In genomic region chr1:25922064-25922632, GRCh38 we compare ENCODE assay signal across 8 cellular contexts. TPM values are rescaled to one million over a fixed set of nuclear protein-coding genes. Genes with fewer than 3 reads are reported as not detected.
DNase-seq lines count a peak whose midpoint lies in the region; ATAC-seq, FAIRE-seq and TF ChIP-seq lines count a peak whose summit lies in the region.

No MANE protein-coding gene starts in this region.

- H3K9me3 ChIP-seq in cardiac muscle cell (ENCODE audit: low read depth) (no peaks in the 10 kb centered on the region), body of pancreas (no peaks in the 10 kb centered on the region), mesenchymal stem cell (ENCODE audit: control insufficient read depth, low read length) (no peaks in the 10 kb centered on the region), uterus (no peaks in the 10 kb centered on the region)

- H3K9ac ChIP-seq in mesenchymal stem cell (ENCODE audit: low read length): peak overlapping the region; percentile 71

- no peak for TF ChIP-seq POLR2A in body of pancreas (IDR thresholded peaks at IDR 0.05)
- no peak for TF ChIP-seq POLR2A in uterus (IDR thresholded peaks at IDR 0.05)
- no peak for TF ChIP-seq POLR2A in H54 (IDR thresholded peaks at IDR 0.05; ENCODE audit: low read depth, low read length)

- H2AFZ ChIP-seq in mesenchymal stem cell (ENCODE audit: low read depth, low read length): peak overlapping the region; percentile 95

- H3K4me1 ChIP-seq in cardiac muscle cell (ENCODE audit: low read depth) (peaks cover 24% of the 10 kb centered on the region), body of pancreas (peaks cover 17% of the 10 kb centered on the region), mesenchymal stem cell (ENCODE audit: control insufficient read depth, insufficient read depth, low read depth, low read length) (peaks cover 12% of the 10 kb centered on the region), uterus (peaks cover 0 to 4% of the 10 kb centered on the region in 2 donors)

- no peaks in the 10 kb centered on the region for H3K27me3 ChIP-seq in cardiac muscle cell
- H3K27me3 ChIP-seq in body of pancreas: no peaks in the 10 kb centered on the region
- peaks cover 6 to 14% of the 10 kb centered on the region in 2 experiments for H3K27me3 ChIP-seq in mesenchymal stem cell (ENCODE audit: control insufficient read depth in 1 of 2, insufficient read depth in 1 of 2, low read length in 2 of 2)
- H3K27me3 ChIP-seq in uterus: no peaks in the 10 kb centered on the region

- ATAC-seq in body of pancreas (no peak), GM21526 (IDR thresholded peaks at IDR 0.05; ENCODE audit: low FRiP score, unreplicated experiment) (no peak), left lobe of liver (no peak)

- peak overlapping the region; percentile 36 for H3K4me3 ChIP-seq in cardiac muscle cell
- no peak overlapping the region for H3K4me3 ChIP-seq in body of pancreas
- peak overlapping the region; percentile 58 to 79 for H3K4me3 ChIP-seq in mesenchymal stem cell (ENCODE audit: insufficient read depth in 1 of 2, low read depth in 1 of 2, low read length in 2 of 2)
- H3K4me3 ChIP-seq in uterus: peak overlapping the region; percentile 39 to 45

- H4K91ac ChIP-seq in mesenchymal stem cell (ENCODE audit: low read length): peak overlapping the region; percentile 76

- WGBS in body of pancreas, 2 donors: 37 to 48% methylated on average over 12 of the region's 12 CpGs
- WGBS in mesenchymal stem cell: 36% methylated on average over 12 of the region's 12 CpGs

- DNase-seq in cardiac muscle cell (ENCODE audit: low read depth in 1 of 2, low spot score in 1 of 2) (no peak), cardiac septum (ENCODE audit: low spot score) (no peak), body of pancreas (no peak), mesenchymal stem cell (no peak), uterus (no peak), H54 (ENCODE audit: insufficient read length, low spot score) (no peak), left lobe of liver (ENCODE audit: low spot score) (no peak)

- peak overlapping the region; percentile 45 to 82 for H3K18ac ChIP-seq in mesenchymal stem cell (ENCODE audit: low read depth in 1 of 2, low read length in 2 of 2)

- H2BK12ac ChIP-seq in mesenchymal stem cell (ENCODE audit: low read length in 2 of 2): peak overlapping the region in 1 of 2 experiments; percentile 61

- peak overlapping the region; percentile 79 for H4K8ac ChIP-seq in mesenchymal stem cell (ENCODE audit: low read length)

- no peaks in the 10 kb centered on the region for H3K79me1 ChIP-seq in mesenchymal stem cell (replicated peaks; ENCODE audit: low read length, poor library complexity, severe bottlenecking)

- intact Hi-C loops in cardiac septum (cut with DNase I): loop anchor here (5.0 kb wide), 1 partner anchor 75 kb away; the partner anchor contains the start of gene PAFAH2
- intact Hi-C loops in body of pancreas (cut with DNase I): no loop called here
- intact Hi-C loops in uterus (cut with DNase I; ENCODE audit: low total_unique reads): no loop called here

- peak overlapping the region; percentile 41 for H2BK15ac ChIP-seq in mesenchymal stem cell (ENCODE audit: low read depth, poor library complexity, severe bottlenecking)

- no peak for TF ChIP-seq CTCF in cardiac muscle cell (IDR thresholded peaks at IDR 0.05; ENCODE audit: low read depth, low read length)
- no peak for TF ChIP-seq CTCF in body of pancreas (IDR thresholded peaks at IDR 0.05)
- TF ChIP-seq CTCF in uterus (IDR thresholded peaks at IDR 0.05): no peak

- H3K27ac ChIP-seq in cardiac muscle cell (no peak overlapping the region), body of pancreas (peak overlapping the region; percentile 4 to 78 (median 40)), mesenchymal stem cell (ENCODE audit: low read length, poor library complexity, severe bottlenecking) (peak overlapping the region; percentile 36), uterus (peak overlapping the region; percentile 81 to 84)

- H2BK120ac ChIP-seq in mesenchymal stem cell (ENCODE audit: low read depth, low read length): peak overlapping the region; percentile 66

- H3K23ac ChIP-seq in mesenchymal stem cell (ENCODE audit: low read length in 2 of 2): peak overlapping the region in 1 of 2 experiments; percentile 36

- no peak for FAIRE-seq in H54 (lab: Jason Lieb, UNC)

- H2BK5ac ChIP-seq in mesenchymal stem cell (ENCODE audit: low read depth, low read length, poor library complexity, severe bottlenecking): no peak overlapping the region

- peak overlapping the region in 1 of 2 experiments; percentile 58 for H3K14ac ChIP-seq in mesenchymal stem cell (ENCODE audit: low read length in 2 of 2)

- H3K36me3 ChIP-seq in cardiac muscle cell (no peaks in the 10 kb centered on the region), body of pancreas (replicated peaks in 1 of 2; ENCODE audit: insufficient read depth in 1 of 2, low read depth in 2 of 2) (no peaks in the 10 kb centered on the region), mesenchymal stem cell (ENCODE audit: control insufficient read depth in 1 of 2, insufficient read depth in 2 of 2, low read depth in 1 of 2, low read length in 2 of 2) (no peaks in the 10 kb centered on the region), uterus (no peaks in the 10 kb centered on the region)

- H3K4me2 ChIP-seq in mesenchymal stem cell (ENCODE audit: low read length, poor library complexity, severe bottlenecking): peak overlapping the region; percentile 96

- H3K4ac ChIP-seq in mesenchymal stem cell (ENCODE audit: low read depth in 1 of 2, low read length in 2 of 2): peak overlapping the region in 1 of 2 experiments; percentile 64

- H2AK5ac ChIP-seq in mesenchymal stem cell (ENCODE audit: low read length, severe bottlenecking): peak overlapping the region; percentile 57

RNA-seq across cellular contexts. Expression of gene STMN1, which starts 15.9 kb away (rescaled TPM):
- total RNA-seq in cardiac muscle cell (225 and 572 TPM in 2 replicates), cardiac septum (55.4 TPM), body of pancreas (10 to 100 TPM in 1 of 2 donors, 1 to 10 TPM in 1; 6.3 to 11.4 TPM), uterus (100 to 1,000 TPM in 1 of 4 donors, 10 to 100 TPM in 3; 34.6 to 100 (median 78.2) TPM), left lobe of liver (5.2 TPM)
- polyA plus RNA-seq in cardiac muscle cell: 943 and 1,052 TPM in 2 replicates
- polyA plus RNA-seq in mesenchymal stem cell (2013, experiment 1 of 2): 158 TPM
- polyA plus RNA-seq in mesenchymal stem cell (2013, experiment 2 of 2): 158 TPM

RNA-seq across cellular contexts. Expression of gene PAQR7, which starts 46.6 kb away (rescaled TPM):
- total RNA-seq in cardiac muscle cell: 10.7 and 12.5 TPM in 2 replicates
- polyA plus RNA-seq in cardiac muscle cell: 2.1 and 3.1 TPM in 2 replicates
- 2.4 TPM for total RNA-seq in cardiac septum
- 1 to 10 TPM; 3.0 to 4.4 TPM for total RNA-seq in body of pancreas
- polyA plus RNA-seq in mesenchymal stem cell (2013, experiment 1 of 2): 10.5 TPM
- 10.0 TPM for polyA plus RNA-seq in mesenchymal stem cell (2013, experiment 2 of 2)
- total RNA-seq in uterus: 10 to 100 TPM in 2 of 4 donors, 1 to 10 TPM in 2; 4.7 to 20.1 (median 9.9) TPM
- total RNA-seq in left lobe of liver: 5.1 TPM

Comparison
In these comparisons a context has a peak if more than half of its experiments do, and no peak if none do; other contexts are left out.
1. H3K4me3 ChIP-seq: peak in cardiac muscle cell (single experiment), mesenchymal stem cell (2 of 2) and uterus (2 of 2); none in body of pancreas (0 of 2).